Comparison of ENCODE assay signal across 1 cellular context in the genomic region with DNA sequence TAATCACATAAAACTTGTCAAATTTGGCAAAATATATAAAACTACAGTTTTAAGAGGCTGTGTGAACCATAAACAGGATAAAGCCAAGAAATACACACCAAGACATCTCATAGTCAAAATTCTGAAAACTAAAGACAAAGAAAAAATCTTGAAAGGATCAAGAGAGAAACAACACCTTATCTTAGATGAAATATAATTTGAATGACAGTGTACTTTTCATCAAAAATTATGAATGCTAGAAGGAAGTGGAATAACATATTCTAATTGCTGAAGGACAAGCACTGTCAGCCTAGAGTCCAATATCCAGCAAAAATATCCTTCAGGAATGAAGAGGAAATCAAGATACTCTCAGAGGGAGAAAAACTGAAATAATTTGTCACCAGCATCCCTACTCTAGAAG.
TF ChIP-seq lines count a peak whose summit lies in the region.

No MANE protein-coding gene starts in this region.

TF ChIP-seq in GM12878, 131 proteins besides CTCF, POLR2A, EP300 and RAD21 (continued from another document):
- TF ChIP-seq, protein P1, sequence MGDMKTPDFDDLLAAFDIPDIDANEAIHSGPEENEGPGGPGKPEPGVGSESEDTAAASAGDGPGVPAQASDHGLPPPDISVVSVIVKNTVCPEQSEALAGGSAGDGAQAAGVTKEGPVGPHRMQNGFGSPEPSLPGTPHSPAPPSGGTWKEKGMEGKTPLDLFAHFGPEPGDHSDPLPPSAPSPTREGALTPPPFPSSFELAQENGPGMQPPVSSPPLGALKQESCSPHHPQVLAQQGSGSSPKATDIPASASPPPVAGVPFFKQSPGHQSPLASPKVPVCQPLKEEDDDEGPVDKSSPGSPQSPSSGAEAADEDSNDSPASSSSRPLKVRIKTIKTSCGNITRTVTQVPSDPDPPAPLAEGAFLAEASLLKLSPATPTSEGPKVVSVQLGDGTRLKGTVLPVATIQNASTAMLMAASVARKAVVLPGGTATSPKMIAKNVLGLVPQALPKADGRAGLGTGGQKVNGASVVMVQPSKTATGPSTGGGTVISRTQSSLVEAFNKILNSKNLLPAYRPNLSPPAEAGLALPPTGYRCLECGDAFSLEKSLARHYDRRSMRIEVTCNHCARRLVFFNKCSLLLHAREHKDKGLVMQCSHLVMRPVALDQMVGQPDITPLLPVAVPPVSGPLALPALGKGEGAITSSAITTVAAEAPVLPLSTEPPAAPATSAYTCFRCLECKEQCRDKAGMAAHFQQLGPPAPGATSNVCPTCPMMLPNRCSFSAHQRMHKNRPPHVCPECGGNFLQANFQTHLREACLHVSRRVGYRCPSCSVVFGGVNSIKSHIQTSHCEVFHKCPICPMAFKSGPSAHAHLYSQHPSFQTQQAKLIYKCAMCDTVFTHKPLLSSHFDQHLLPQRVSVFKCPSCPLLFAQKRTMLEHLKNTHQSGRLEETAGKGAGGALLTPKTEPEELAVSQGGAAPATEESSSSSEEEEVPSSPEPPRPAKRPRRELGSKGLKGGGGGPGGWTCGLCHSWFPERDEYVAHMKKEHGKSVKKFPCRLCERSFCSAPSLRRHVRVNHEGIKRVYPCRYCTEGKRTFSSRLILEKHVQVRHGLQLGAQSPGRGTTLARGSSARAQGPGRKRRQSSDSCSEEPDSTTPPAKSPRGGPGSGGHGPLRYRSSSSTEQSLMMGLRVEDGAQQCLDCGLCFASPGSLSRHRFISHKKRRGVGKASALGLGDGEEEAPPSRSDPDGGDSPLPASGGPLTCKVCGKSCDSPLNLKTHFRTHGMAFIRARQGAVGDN (IDR thresholded peaks at IDR 0.05): 0 out of 2 replicates have a peak, but pooled peaks have one; percentile 27
- 0 out of 2 replicates have a peak, but pooled peaks have one; percentile 41 for TF ChIP-seq ZNF217 (IDR thresholded peaks at IDR 0.05)
- TF ChIP-seq CBX5 (IDR thresholded peaks at IDR 0.05; ENCODE audit: low read depth): peak; percentile 87
- no peak for TF ChIP-seq DPF2 (IDR thresholded peaks at IDR 0.05)
- TF ChIP-seq HDAC2 (IDR thresholded peaks at IDR 0.05): no peak
TF ChIP-seq in GM12878: peak in this region for 4.
